33 cellular contexts compared by ENCODE assay signal in the genomic region with DNA sequence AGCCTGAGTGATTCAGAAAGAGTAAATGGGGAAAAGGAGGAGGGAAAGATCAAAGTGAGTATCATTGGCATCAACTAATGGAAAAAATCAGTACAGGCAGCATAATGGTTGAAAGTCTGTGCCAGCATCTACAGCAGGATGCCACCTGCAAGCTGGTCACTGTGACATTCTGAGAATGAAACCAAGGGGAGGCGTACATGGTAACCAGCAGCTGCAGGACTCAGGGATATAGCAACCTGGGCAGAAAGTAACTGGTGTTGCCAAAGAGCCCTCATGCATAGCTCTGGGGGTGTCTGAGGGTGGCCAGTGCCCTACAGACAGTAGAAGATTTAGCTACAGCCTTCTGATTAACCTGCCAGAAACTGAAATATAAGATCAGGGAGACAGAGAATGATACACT.
"Had no signal": no experiment of that assay in that cellular context is flagged by ENCODE, and none has a peak within 500 bp of the region (broad histone marks: within the 10 kb centered on the region; RNA-seq: fewer than 3 reads in every experiment).

No MANE protein-coding gene starts in this region.

- H3K36me3 ChIP-seq: brain microvascular endothelial cell, SJCRH30, WERI-Rb-1 had no signal

- H3K4me1 ChIP-seq: SJCRH30 had no signal

- H3K27ac ChIP-seq: brain microvascular endothelial cell, coronary artery, SJCRH30, SK-N-MC, WERI-Rb-1 had no signal

- DNase-seq: activated CD4-positive, alpha-beta memory T cell treated with anti-CD3 and anti-CD28 coated beads, Interleukin-2, amount 10 ng/mL, durations not matched to agents 7 days and 5 days; activated CD4-positive, alpha-beta T cell treated with anti-CD3 and anti-CD28 coated beads for 1 hour; activated CD4-positive, alpha-beta T cell treated with anti-CD3 and anti-CD28 coated beads for 48 hours; activated CD4-positive, CD25-positive, alpha-beta regulatory T cell; activated CD8-positive, alpha-beta memory T cell treated with anti-CD3 and anti-CD28 coated beads for 24 hours; activated CD8-positive, alpha-beta memory T cell treated with anti-CD3 and anti-CD28 coated beads, Interleukin-2, amount 10 ng/mL, durations not matched to agents 7 days and 5 days; activated CD8-positive, alpha-beta memory T cell treated with anti-CD3 and anti-CD28 coated beads, Interleukin-2, amount 50 U/mL, for 48 hours; activated effector memory CD4-positive, alpha-beta T cell treated with Interleukin-2 at 50 U/mL for 16 hours; activated naive CD4-positive, alpha-beta T cell treated with anti-CD3 and anti-CD28 coated beads, Interleukin-2, amount 10 ng/mL, durations not matched to agents 7 days and 5 days; activated naive CD8-positive, alpha-beta T cell treated with anti-CD3 and anti-CD28 coated beads for 36 hours; activated T-cell treated with anti-CD3 and anti-CD28 coated beads, Interleukin-2, amount 50 U/mL, for 48 hours; amniotic stem cell; aorta; brain microvascular endothelial cell; central memory CD4-positive, alpha-beta T cell; Karpas-422; NCI-H1048; NCI-H1417; NCI-H146; NCI-H187; NCI-H2029 treated with DMSO at 0.1 percent for 48 hours; NCI-H2107; NCI-H2171; NCI-H510A treated with DMSO at 0.1 percent for 48 hours; NCI-H526 treated with DMSO at 0.1 percent for 48 hours; NCI-H82; OCI-M1; SHP77; SJCRH30; T1000; WERI-Rb-1 had no signal

- ATAC-seq: activated CD8-positive, alpha-beta memory T cell treated with anti-CD3 and anti-CD28 coated beads, Interleukin-2, amount 10 ng/mL, durations not matched to agents 7 days and 5 days had no signal

- H3K4me3 ChIP-seq: coronary artery, SJCRH30, SK-N-MC had no signal

- H3K9me3 ChIP-seq: SJCRH30 had no signal

- H3K27me3 ChIP-seq: brain microvascular endothelial cell, SJCRH30 had no signal
